ENCODE assay signal across 10 cellular contexts in genomic region chrX:44875185-44875489, GRCh38. TPM values are rescaled to one million over a fixed set of nuclear protein-coding genes. Genes with fewer than 3 reads are reported as not detected.
DNase-seq lines count a peak whose midpoint lies in the region; ATAC-seq and TF ChIP-seq lines count a peak whose summit lies in the region.
"Had no signal": no experiment of that assay in that cellular context is flagged by ENCODE, and none has a peak within 500 bp of the region (broad histone marks: within the 10 kb centered on the region; RNA-seq: fewer than 3 reads in every experiment).

No MANE protein-coding gene starts in this region.

- 81% methylated on average over 3 of the region's 5 CpGs for WGBS in mesenchymal stem cell
- 12 to 23% methylated on average over 5 of the region's 5 CpGs for WGBS in upper lobe of left lung, 2 donors

- TF ChIP-seq EP300 in upper lobe of left lung (IDR thresholded peaks at IDR 0.05) = no peak

- H3K4ac ChIP-seq in mesenchymal stem cell (ENCODE audit: low read depth in 1 of 2, low read length in 2 of 2) = no peak overlapping the region

- H3K4me3 Mint-ChIP-seq in activated naive CD4-positive, alpha-beta T cell treated with anti-CD3 and anti-CD28 coated beads, Interleukin-2, amount 10 ng/mL, durations not matched to agents 7 days and 5 days = peak overlapping the region; percentile 89

- H3K4me1 Mint-ChIP-seq in activated naive CD4-positive, alpha-beta T cell treated with anti-CD3 and anti-CD28 coated beads, Interleukin-2, amount 10 ng/mL, durations not matched to agents 7 days and 5 days = peaks cover 18% of the 10 kb centered on the region

- H3K36me3 Mint-ChIP-seq in activated naive CD4-positive, alpha-beta T cell treated with anti-CD3 and anti-CD28 coated beads, Interleukin-2, amount 10 ng/mL, durations not matched to agents 7 days and 5 days = peaks cover 9% of the 10 kb centered on the region

- peak overlapping the region; percentile 99 for H3K27ac Mint-ChIP-seq in activated naive CD4-positive, alpha-beta T cell treated with anti-CD3 and anti-CD28 coated beads, Interleukin-2, amount 10 ng/mL, durations not matched to agents 7 days and 5 days

- no peak overlapping the region for H2BK15ac ChIP-seq in mesenchymal stem cell (ENCODE audit: low read depth, poor library complexity, severe bottlenecking)

- H3K14ac ChIP-seq in mesenchymal stem cell (ENCODE audit: low read length in 2 of 2) = no peak overlapping the region

- no peak overlapping the region for H3K27ac ChIP-seq in mesenchymal stem cell (ENCODE audit: low read length, poor library complexity, severe bottlenecking)
- peak overlapping the region in 3 of 4 donors; percentile 98 to 99 (median 99) for H3K27ac ChIP-seq in upper lobe of left lung

- H3K9ac ChIP-seq in mesenchymal stem cell (ENCODE audit: low read length) = peak overlapping the region; percentile 95

- no peaks in the 10 kb centered on the region for H3K79me1 ChIP-seq in mesenchymal stem cell (replicated peaks; ENCODE audit: low read length, poor library complexity, severe bottlenecking)

- H3K18ac ChIP-seq in mesenchymal stem cell (ENCODE audit: low read depth in 1 of 2, low read length in 2 of 2) = no peak overlapping the region

- DNase-seq in activated naive CD4-positive, alpha-beta T cell treated with anti-CD3 and anti-CD28 coated beads, Interleukin-2, amount 10 ng/mL, durations not matched to agents 7 days and 5 days = no peak
- no peak for DNase-seq in activated naive CD4-positive, alpha-beta T cell (lab: John Stamatoyannopoulos, UW)
- DNase-seq in astrocyte of the spinal cord (ENCODE audit: low read depth, low spot score) (no peak), mesenchymal stem cell (no peak), upper lobe of left lung (no peak), NCI-H1694 (lab: John Stamatoyannopoulos, UW) (no peak)
- DNase-seq: DMS79 treated with DMSO at 0.1 percent for 48 hours had no signal

- H3K23ac ChIP-seq in mesenchymal stem cell (ENCODE audit: low read length in 2 of 2) = no peak overlapping the region

- H3K4me1 ChIP-seq in mesenchymal stem cell (ENCODE audit: control insufficient read depth, insufficient read depth, low read depth, low read length) = no peaks in the 10 kb centered on the region
- peaks cover 2 to 48% (median 24%) of the 10 kb centered on the region in 4 donors for H3K4me1 ChIP-seq in upper lobe of left lung

- H2BK120ac ChIP-seq in mesenchymal stem cell (ENCODE audit: low read depth, low read length) = no peak overlapping the region

- ATAC-seq in upper lobe of left lung (ENCODE audit: low FRiP score in 2 of 2) (no peak), HG02642 (IDR thresholded peaks at IDR 0.05; ENCODE audit: poor library complexity, unreplicated experiment) (no peak), HG03045 (IDR thresholded peaks at IDR 0.05; ENCODE audit: unreplicated experiment) (no peak)

- TF ChIP-seq CTCF in astrocyte of the spinal cord (IDR thresholded peaks at IDR 0.05; ENCODE audit: low read depth, low read length) = no peak
- no peak for TF ChIP-seq CTCF in upper lobe of left lung (IDR thresholded peaks at IDR 0.05)

- H3K36me3 ChIP-seq in mesenchymal stem cell (ENCODE audit: control insufficient read depth in 1 of 2, insufficient read depth in 2 of 2, low read depth in 1 of 2, low read length in 2 of 2) (peaks cover 0 to 6% of the 10 kb centered on the region in 2 experiments), upper lobe of left lung (no peaks in the 10 kb centered on the region)

- no peak for TF ChIP-seq POLR2A in upper lobe of left lung (IDR thresholded peaks at IDR 0.05)

- H3K27me3 Mint-ChIP-seq in activated naive CD4-positive, alpha-beta T cell treated with anti-CD3 and anti-CD28 coated beads, Interleukin-2, amount 10 ng/mL, durations not matched to agents 7 days and 5 days = no peaks in the 10 kb centered on the region

- H3K27me3 ChIP-seq in mesenchymal stem cell (ENCODE audit: control insufficient read depth in 1 of 2, insufficient read depth in 1 of 2, low read length in 2 of 2) (no peaks in the 10 kb centered on the region), upper lobe of left lung (no peaks in the 10 kb centered on the region)

- H4K91ac ChIP-seq in mesenchymal stem cell (ENCODE audit: low read length) = no peak overlapping the region

- CTCF ChIA-PET in activated naive CD4-positive, alpha-beta T cell treated with anti-CD3 and anti-CD28 coated beads, Interleukin-2, amount 10 ng/mL, durations not matched to agents 7 days and 5 days (lab: Charles Lee) = no interaction called here

- H3K4me2 ChIP-seq in mesenchymal stem cell (ENCODE audit: low read length, poor library complexity, severe bottlenecking) = peak overlapping the region; percentile 34

- no peak overlapping the region for H2AFZ ChIP-seq in mesenchymal stem cell (ENCODE audit: low read depth, low read length)

- no peak overlapping the region for H2AK5ac ChIP-seq in mesenchymal stem cell (ENCODE audit: low read length, severe bottlenecking)

- H3K9me3 ChIP-seq in mesenchymal stem cell (ENCODE audit: control insufficient read depth, low read length) = no peaks in the 10 kb centered on the region
- no peaks in the 10 kb centered on the region for H3K9me3 ChIP-seq in upper lobe of left lung

- no peak overlapping the region for H2BK12ac ChIP-seq in mesenchymal stem cell (ENCODE audit: low read length in 2 of 2)

- no peak overlapping the region for H2BK5ac ChIP-seq in mesenchymal stem cell (ENCODE audit: low read depth, low read length, poor library complexity, severe bottlenecking)

- in situ Hi-C loops in astrocyte of the spinal cord (cut with HindIII; ENCODE audit: low sequenced_read_pairs) = no loop called here

- H3K4me3 ChIP-seq in astrocyte of the spinal cord (ENCODE audit: low read depth, low read length) (peak overlapping the region; percentile 93), mesenchymal stem cell (ENCODE audit: insufficient read depth in 1 of 2, low read depth in 1 of 2, low read length in 2 of 2) (peak overlapping the region in 1 of 2 experiments; percentile 90), upper lobe of left lung (peak overlapping the region; percentile 67 to 79 (median 71))

- H3K9me3 Mint-ChIP-seq in activated naive CD4-positive, alpha-beta T cell treated with anti-CD3 and anti-CD28 coated beads, Interleukin-2, amount 10 ng/mL, durations not matched to agents 7 days and 5 days = no peaks in the 10 kb centered on the region

- H4K8ac ChIP-seq in mesenchymal stem cell (ENCODE audit: low read length) = no peak overlapping the region

RNA-seq across cellular contexts. Expression of gene KDM6A, which starts 2.1 kb away (rescaled TPM):
- polyA plus RNA-seq in mesenchymal stem cell (2013, experiment 1 of 2) = 9.5 TPM
- polyA plus RNA-seq in mesenchymal stem cell (2013, experiment 2 of 2) = 9.5 TPM
- total RNA-seq in upper lobe of left lung = 10 to 100 TPM; 19.9 to 62.0 (median 26.6) TPM

RNA-seq across cellular contexts. Expression of gene DUSP21, which starts 31.3 kb away (rescaled TPM):
- polyA plus RNA-seq in mesenchymal stem cell (2013, experiment 1 of 2) = not detected
- not detected for polyA plus RNA-seq in mesenchymal stem cell (2013, experiment 2 of 2)
- total RNA-seq in upper lobe of left lung = not detected
- total RNA-seq: pulmonary artery endothelial cell had no signal
